In the genomic region with DNA sequence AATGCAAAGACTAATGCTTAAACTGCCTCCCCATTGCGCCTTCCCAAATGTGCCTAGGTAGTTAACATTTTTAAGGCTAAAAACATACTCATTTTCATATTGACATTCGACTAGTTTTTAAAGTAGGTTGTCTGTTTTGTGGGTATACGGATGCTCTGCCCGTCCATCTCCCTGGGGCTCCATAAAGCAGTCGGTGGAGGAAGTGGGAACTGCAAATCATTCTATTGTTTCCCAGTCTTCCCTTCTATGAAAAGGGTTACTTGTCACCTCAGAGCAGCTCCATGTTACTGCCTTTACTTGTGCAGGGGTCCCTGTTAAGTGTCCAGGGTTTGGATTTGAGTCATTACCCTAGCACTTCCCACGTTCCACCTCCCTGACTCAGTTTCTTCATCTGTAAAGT, we compare ENCODE assay signal across 25 cellular contexts. TPM values are rescaled to one million over a fixed set of nuclear protein-coding genes. Genes with fewer than 3 reads are reported as not detected.
A peak's percentile ranks its signal among the peaks of the same experiment; 100 is the strongest.
DNase-seq lines count a peak whose midpoint lies in the region; ATAC-seq and TF ChIP-seq lines count a peak whose summit lies in the region.
"Had no signal": no experiment of that assay in that cellular context is flagged by ENCODE, and none has a peak within 500 bp of the region (broad histone marks: within the 10 kb centered on the region; RNA-seq: fewer than 3 reads in every experiment).

No MANE protein-coding gene starts in this region.

- no peaks in the 10 kb centered on the region for H3F3A ChIP-seq in SK-N-SH (replicated peaks; ENCODE audit: insufficient read depth)

- no peak for TF ChIP-seq EP300 in SK-N-SH (IDR thresholded peaks at IDR 0.05; ENCODE audit: borderline replicate concordance in 1 of 2, low read depth in 1 of 2, low read length in 1 of 2)

- no peaks in the 10 kb centered on the region for H3K36me3 Mint-ChIP-seq in WTC11
- H3K36me3 Mint-ChIP-seq in activated T-helper 17 cell treated with anti-CD3 and anti-CD28 coated beads, Interleukin-2, amount 50 U/mL, for 72 hours (ENCODE audit: low read depth), result no peaks in the 10 kb centered on the region

- POLR2A ChIA-PET in SK-N-SH (lab: Yijun Ruan, JAX), result no interaction called here
- POLR2A ChIA-PET in HCT116 (lab: Charles Lee), result no interaction called here
- POLR2A ChIA-PET in WTC11 (lab: Charles Lee), result no interaction called here

- peaks cover 16% of the 10 kb centered on the region for H3K4me1 Mint-ChIP-seq in WTC11
- peaks cover 14% of the 10 kb centered on the region for H3K4me1 Mint-ChIP-seq in activated T-helper 17 cell treated with anti-CD3 and anti-CD28 coated beads, Interleukin-2, amount 50 U/mL, for 72 hours

- no peaks in the 10 kb centered on the region for H3K9me3 Mint-ChIP-seq in WTC11
- no peaks in the 10 kb centered on the region for H3K9me3 Mint-ChIP-seq in activated T-helper 17 cell treated with anti-CD3 and anti-CD28 coated beads, Interleukin-2, amount 50 U/mL, for 72 hours
- H3K9me3 Mint-ChIP-seq: CD4-positive, alpha-beta T cell; T-helper 1 cell treated with Interleukin-12 subunit alpha and Interleukin-12 subunit beta and Interleukin-4 antibody, amounts not matched to agents 30 μg/mL and 1 μg/mL, for 36 hours had no signal

- no peaks in the 10 kb centered on the region for H3K9me2 ChIP-seq in SK-N-SH
- no peaks in the 10 kb centered on the region for H3K9me2 ChIP-seq in HCT116 (ENCODE audit: insufficient read depth)

- no peaks in the 10 kb centered on the region for H3K27me3 Mint-ChIP-seq in WTC11 (ENCODE audit: low read depth)
- H3K27me3 Mint-ChIP-seq in activated T-helper 17 cell treated with anti-CD3 and anti-CD28 coated beads, Interleukin-2, amount 50 U/mL, for 72 hours, result no peaks in the 10 kb centered on the region
- H3K27me3 Mint-ChIP-seq: CD4-positive, alpha-beta T cell had no signal

- H3K79me2 ChIP-seq in SK-N-SH (ENCODE audit: insufficient read depth), result peaks cover 54% of the 10 kb centered on the region
- H3K79me2 ChIP-seq in HCT116 (ENCODE audit: insufficient read depth, low read length), result peaks cover 74% of the 10 kb centered on the region

- CTCF ChIA-PET in SK-N-SH (lab: Yijun Ruan, JAX), result interaction anchor here (0.7 to 2.6 kb wide), 13 partner anchors 8 to 246 kb away, joined by 3 to 11 read pairs (median 4); a partner anchor contains a TSS
- CTCF ChIA-PET in HCT116 (lab: Charles Lee), result no interaction called here
- CTCF ChIA-PET in WTC11 (lab: Charles Lee), result interaction anchor here (1.1 kb wide), 1 partner anchor 35 kb away, joined by 3 read pairs; no protein-coding TSS in a partner anchor

- H3K27me3 ChIP-seq in SK-N-SH (ENCODE audit: insufficient read depth), result no peaks in the 10 kb centered on the region
- H3K27me3 ChIP-seq in HCT116 (ENCODE audit: insufficient read depth, low read length), result no peaks in the 10 kb centered on the region
- no peaks in the 10 kb centered on the region for H3K27me3 ChIP-seq in psoas muscle (ENCODE audit: insufficient read depth in 3 of 3, low read length in 2 of 3)
- H3K27me3 ChIP-seq: BLaER1 treated with 17β-estradiol and CSF1 and Interleukin-3, amounts not matched to agents 10 nM and 100 nM; SJSA1 had no signal

- H3K4me3 ChIP-seq in SK-N-SH (ENCODE audit: low read depth in 2 of 2, low read length in 1 of 2) (no peak overlapping the region), HCT116 (replicated peaks in 1 of 2; ENCODE audit: low read depth in 1 of 2, low read length in 2 of 2) (no peak overlapping the region), psoas muscle (no peak overlapping the region)
- H3K4me3 ChIP-seq: BLaER1 treated with 17β-estradiol and CSF1 and Interleukin-3, amounts not matched to agents 10 nM and 100 nM; PC-9; SJSA1 had no signal

- H3K27ac ChIP-seq in SK-N-SH (ENCODE audit: low read depth in 2 of 2, low read length in 1 of 2) (peak overlapping the region in 1 of 2 experiments; percentile 66; a peak in 2 of 4 replicates), HCT116 (ENCODE audit: low read depth, low read length) (no peak overlapping the region), psoas muscle (no peak overlapping the region)
- H3K27ac ChIP-seq: BLaER1 treated with 17β-estradiol and CSF1 and Interleukin-3, amounts not matched to agents 10 nM and 100 nM; PC-9; SJSA1 had no signal

- TF ChIP-seq RAD21 in SK-N-SH (IDR thresholded peaks at IDR 0.05; ENCODE audit: low read length) (no peak), HCT116 (IDR thresholded peaks at IDR 0.05; ENCODE audit: low read depth) (no peak)

- peaks cover 3% of the 10 kb centered on the region for H4K20me1 ChIP-seq in SK-N-SH (ENCODE audit: insufficient read depth)
- peaks cover 4% of the 10 kb centered on the region; the same call in 1 of the 2 replicates for H4K20me1 ChIP-seq in HCT116 (ENCODE audit: insufficient read depth)

- H3K4me1 ChIP-seq in SK-N-SH (ENCODE audit: control insufficient read depth in 1 of 2, insufficient read depth in 2 of 2, low read depth in 1 of 2, low read length in 1 of 2), result peaks cover 0 to 23% of the 10 kb centered on the region in 2 experiments; a peak in 1 of 4 replicates
- no peaks in the 10 kb centered on the region for H3K4me1 ChIP-seq in HCT116 (ENCODE audit: control insufficient read depth in 1 of 2, insufficient read depth in 2 of 2, low read length in 2 of 2)
- H3K4me1 ChIP-seq in psoas muscle, result no peaks in the 10 kb centered on the region
- H3K4me1 ChIP-seq: SJSA1 had no signal

- no peak overlapping the region for H2AFZ ChIP-seq in SK-N-SH (ENCODE audit: low read depth)
- no peak overlapping the region for H2AFZ ChIP-seq in HCT116 (ENCODE audit: low read depth, low read length, poor library complexity, severe bottlenecking)
- H2AFZ ChIP-seq: PC-9 had no signal

- BruUV-seq in HCT116 (replicated peaks; lab: Mats Ljungman, UMichigan), result no TSS peak

- no peak overlapping the region for H3K27ac Mint-ChIP-seq in WTC11
- no peak overlapping the region for H3K27ac Mint-ChIP-seq in activated T-helper 17 cell treated with anti-CD3 and anti-CD28 coated beads, Interleukin-2, amount 50 U/mL, for 72 hours
- H3K27ac Mint-ChIP-seq: CD4-positive, alpha-beta T cell; T-helper 1 cell treated with Interleukin-12 subunit alpha and Interleukin-12 subunit beta and Interleukin-4 antibody, amounts not matched to agents 30 μg/mL and 1 μg/mL, for 36 hours had no signal

- H3K36me3 ChIP-seq in SK-N-SH (replicated peaks in 1 of 2; ENCODE audit: control insufficient read depth in 1 of 2, insufficient read depth in 2 of 2, low read length in 1 of 2), result no peaks in the 10 kb centered on the region
- H3K36me3 ChIP-seq in HCT116 (ENCODE audit: control insufficient read depth in 1 of 2, insufficient read depth in 2 of 2, low read length in 2 of 2), result no peaks in the 10 kb centered on the region
- H3K36me3 ChIP-seq in psoas muscle (ENCODE audit: insufficient read depth in 1 of 2, low read depth in 1 of 2), result no peaks in the 10 kb centered on the region
- H3K36me3 ChIP-seq: BLaER1 treated with 17β-estradiol and CSF1 and Interleukin-3, amounts not matched to agents 10 nM and 100 nM; SJSA1 had no signal

- intact Hi-C loops in HCT116 (cut with micrococcal nuclease) (no loop called here), psoas muscle (cut with DNase I) (no loop called here)

- H3K9ac ChIP-seq in SK-N-SH (no peak overlapping the region), HCT116 (ENCODE audit: low read length) (no peak overlapping the region)
- H3K9ac ChIP-seq: BLaER1 treated with 17β-estradiol and CSF1 and Interleukin-3, amounts not matched to agents 10 nM and 100 nM had no signal

- TF ChIP-seq CTCF in SK-N-SH (IDR thresholded peaks at IDR 0.05) (no peak), HCT116 (IDR thresholded peaks at IDR 0.05 in 2 of 3, conservative IDR thresholded peaks at IDR 0.05 in 1 of 3; ENCODE audit: borderline replicate concordance in 1 of 3, insufficient read depth in 1 of 3, low read depth in 2 of 3, low read length in 2 of 3) (0 out of 6 replicates have a peak, but pooled peaks of 2 of the 3 experiments have one; percentile 4 to 13), WTC11 (IDR thresholded peaks at IDR 0.05) (no peak), psoas muscle (IDR thresholded peaks at IDR 0.05) (no peak)

- DNase-seq in SK-N-SH, result peak; percentile 53
- DNase-seq in HCT116 (ENCODE audit: low read depth, low spot score), result no peak
- no peak for DNase-seq in WTC11 (ENCODE audit: low spot score)
- no peak for DNase-seq in psoas muscle
- DNase-seq in SHP77 (lab: John Stamatoyannopoulos, UW), result no peak
- DNase-seq: 8988T; CD4-positive, alpha-beta T cell; COR-L47; DND-41; GOT3; Karpas-422; NCI-H1105; NCI-H1436 treated with DMSO at 0.1 percent for 48 hours; NCI-H187 treated with DMSO at 0.1 percent for 48 hours; NCI-H446 treated with DMSO at 0.1 percent for 48 hours; NCI-H526; PC-9; SW 1271 had no signal

- RAD21 ChIA-PET in HCT116 (lab: Charles Lee; ENCODE audit: low non-redundant PET in 1 of 2, low total read pairs in 2 of 2, uncharacterized antibody in 2 of 2, unreplicated experiment in 2 of 2), result no interaction called here

- no peak overlapping the region for H3K4me3 Mint-ChIP-seq in WTC11
- H3K4me3 Mint-ChIP-seq in activated T-helper 17 cell treated with anti-CD3 and anti-CD28 coated beads, Interleukin-2, amount 50 U/mL, for 72 hours, result no peak overlapping the region
- H3K4me3 Mint-ChIP-seq: CD4-positive, alpha-beta T cell; T-helper 1 cell treated with Interleukin-12 subunit alpha and Interleukin-12 subunit beta and Interleukin-4 antibody, amounts not matched to agents 30 μg/mL and 1 μg/mL, for 36 hours had no signal

- 90% methylated on average over 6 of the region's 6 CpGs for WGBS in SK-N-SH (ENCODE audit: low lambda C conversion rate)
- WGBS in psoas muscle, 3 donors, result 74 to 75% (median 75%) methylated on average over 6 of the region's 6 CpGs

- H3K9me3 ChIP-seq in SK-N-SH (no peaks in the 10 kb centered on the region), HCT116 (ENCODE audit: control insufficient read depth in 1 of 2, insufficient read depth in 1 of 2, low read depth in 1 of 2, low read length in 2 of 2) (no peaks in the 10 kb centered on the region), psoas muscle (no peaks in the 10 kb centered on the region)
- H3K9me3 ChIP-seq: SJSA1 had no signal

- ATAC-seq in SK-N-SH treated with all-trans-retinoic acid at 6 μM for 48 hours (no peak; the same call in 2 of the 3 replicates), HCT116 (peak; percentile 50; the same call in 1 of the 2 replicates), WTC11 (peak; percentile 66), psoas muscle (no peak), GM18873 (IDR thresholded peaks at IDR 0.05; ENCODE audit: low FRiP score, unreplicated experiment) (no peak)
- no peak for ATAC-seq in activated T-helper 17 cell treated with anti-CD3 and anti-CD28 coated beads, Interleukin-2, amount 50 U/mL, for 72 hours (replicated peaks)
- ATAC-seq: Right ventricle myocardium inferior had no signal

- TF ChIP-seq POLR2A in HCT116 (IDR thresholded peaks at IDR 0.05; ENCODE audit: borderline replicate concordance, extremely low read depth, insufficient read depth, insufficient read length), result no peak

- H3K4me2 ChIP-seq in SK-N-SH, result no peak overlapping the region
- no peak overlapping the region for H3K4me2 ChIP-seq in HCT116 (ENCODE audit: low read length)
- H3K4me2 ChIP-seq: BLaER1 treated with 17β-estradiol and CSF1 and Interleukin-3, amounts not matched to agents 10 nM and 100 nM; PC-9 had no signal

RNA-seq across cellular contexts. Expression of a gene that starts 10.9 kb away (rescaled TPM):
- polyA plus RNA-seq in SK-N-SH (2012; rRNA removed), result 42.5 and 45.0 TPM in 2 replicates
- polyA plus RNA-seq in SK-N-SH (2012; cell fraction: cytosol; rRNA removed), result 31.3 and 38.6 TPM in 2 replicates
- polyA plus RNA-seq in SK-N-SH (2012; cell fraction: nucleus; rRNA removed), result 26.1 and 36.6 TPM in 2 replicates
- 36.3 TPM for total RNA-seq in HCT116 (2021; ENCODE audit: unreplicated experiment)
- 43.2 and 47.3 TPM in 2 replicates for polyA plus RNA-seq in HCT116 (2012)
- 40.9 to 54.7 TPM (median 50.7 TPM) in 3 replicates for total RNA-seq in WTC11 (2021)
- 1 to 10 TPM; 2.4 to 3.5 (median 2.9) TPM for total RNA-seq in psoas muscle
- 10 to 100 TPM in 1 of 3 donors, 1 to 10 TPM in 2; 3.8 to 13.8 (median 4.8) TPM for polyA plus RNA-seq in psoas muscle
- total RNA-seq in activated T-helper 17 cell treated with anti-CD3 and anti-CD28 coated beads, Interleukin-2, amount 50 U/mL, for 72 hours, result 1 to 10 TPM; 8.7 to 9.9 TPM

RNA-seq across cellular contexts. Expression of a gene that starts 60.0 kb away (rescaled TPM):
- polyA plus RNA-seq in SK-N-SH (2012; rRNA removed), result 4.7 and 5.2 TPM in 2 replicates
- polyA plus RNA-seq in SK-N-SH (2012; cell fraction: cytosol; rRNA removed), result 4.5 and 4.6 TPM in 2 replicates
- polyA plus RNA-seq in SK-N-SH (2012; cell fraction: nucleus; rRNA removed), result 13.8 and 20.0 TPM in 2 replicates
- total RNA-seq in HCT116 (2021; ENCODE audit: unreplicated experiment), result 19.3 TPM
- 17.9 and 18.0 TPM in 2 replicates for polyA plus RNA-seq in HCT116 (2012)
- 6.8 to 7.0 TPM (median 6.9 TPM) in 3 replicates for total RNA-seq in WTC11 (2021)
- total RNA-seq in psoas muscle, result 1 to 10 TPM; 5.0 to 9.6 (median 7.9) TPM
- polyA plus RNA-seq in psoas muscle, result 1 to 10 TPM; 1.6 to 4.6 (median 3.7) TPM
- total RNA-seq in activated T-helper 17 cell treated with anti-CD3 and anti-CD28 coated beads, Interleukin-2, amount 50 U/mL, for 72 hours, result 1 to 10 TPM in 1 of 2 donors, under 1 TPM in 1; 0.98 to 1.3 TPM

Comparison
In these comparisons a context has a peak if more than half of its experiments do, and no peak if none do; other contexts are left out.
1. CTCF ChIP-seq: peak in HCT116 (2 of 3); none in SK-N-SH (single experiment), WTC11 (single experiment) and psoas muscle (single experiment).
2. ATAC-seq: peak in HCT116 (single experiment) and WTC11 (single experiment); none in SK-N-SH treated with all-trans-retinoic acid at 6 μM for 48 hours (single experiment), psoas muscle (0 of 4), activated T-helper 17 cell treated with anti-CD3 and anti-CD28 coated beads, Interleukin-2, amount 50 U/mL, for 72 hours (single experiment) and GM18873 (single experiment).